ENCODE assay signal across 29 cellular contexts in the genomic region with DNA sequence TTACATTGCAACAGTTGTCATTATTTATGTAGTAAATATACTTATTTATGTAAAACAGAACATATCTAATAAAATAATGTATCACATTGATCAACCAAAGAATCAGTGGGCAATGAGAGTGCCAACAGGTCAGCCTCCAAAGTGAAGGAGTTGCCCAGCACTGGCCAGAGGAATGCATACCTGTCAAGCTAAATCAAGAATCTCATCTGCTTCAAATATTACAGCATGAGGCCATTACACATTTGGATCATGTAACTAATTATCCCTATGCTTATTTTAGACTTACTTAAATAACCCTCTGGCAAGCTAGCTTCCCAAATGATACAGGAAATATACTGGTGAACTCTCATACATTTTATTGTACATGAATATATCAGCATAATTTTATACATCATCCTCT.
"Had no signal": no experiment of that assay in that cellular context is flagged by ENCODE, and none has a peak within 500 bp of the region (broad histone marks: within the 10 kb centered on the region; RNA-seq: fewer than 3 reads in every experiment).

No MANE protein-coding gene starts in this region.

- H3K9me3 Mint-ChIP-seq: activated CD4-positive, alpha-beta memory T cell treated with anti-CD3 and anti-CD28 coated beads, Interleukin-2, amount 10 ng/mL, durations not matched to agents 7 days and 5 days; T-helper 1 cell treated with Interleukin-12 subunit alpha and Interleukin-12 subunit beta and Interleukin-4 antibody, amounts not matched to agents 30 μg/mL and 1 μg/mL, for 36 hours; T-helper 2 cell treated with Interferon-gamma antibody and Interleukin-4, amounts not matched to agents 5 μg/mL and 100 μg/mL, for 36 hours had no signal

- H3K27me3 Mint-ChIP-seq: activated CD4-positive, alpha-beta memory T cell treated with anti-CD3 and anti-CD28 coated beads, Interleukin-2, amount 10 ng/mL, durations not matched to agents 7 days and 5 days; activated CD8-positive, alpha-beta memory T cell treated with anti-CD3 and anti-CD28 coated beads, Interleukin-2, amount 10 ng/mL, durations not matched to agents 7 days and 5 days; activated naive CD8-positive, alpha-beta T cell treated with anti-CD3 and anti-CD28 coated beads for 36 hours had no signal

- H3K4me1 ChIP-seq: body of pancreas, breast epithelium, Peyer's patch had no signal

- H3K4me1 Mint-ChIP-seq: activated CD4-positive, alpha-beta memory T cell treated with anti-CD3 and anti-CD28 coated beads, Interleukin-2, amount 10 ng/mL, durations not matched to agents 7 days and 5 days; activated CD8-positive, alpha-beta memory T cell treated with anti-CD3 and anti-CD28 coated beads, Interleukin-2, amount 10 ng/mL, durations not matched to agents 7 days and 5 days; activated naive CD8-positive, alpha-beta T cell treated with anti-CD3 and anti-CD28 coated beads for 36 hours; WTC11 had no signal

- H3K27me3 ChIP-seq: body of pancreas, breast epithelium, Peyer's patch had no signal

- H3K27ac Mint-ChIP-seq: activated CD4-positive, alpha-beta memory T cell treated with anti-CD3 and anti-CD28 coated beads, Interleukin-2, amount 10 ng/mL, durations not matched to agents 7 days and 5 days; activated CD8-positive, alpha-beta memory T cell treated with anti-CD3 and anti-CD28 coated beads, Interleukin-2, amount 10 ng/mL, durations not matched to agents 7 days and 5 days; activated naive CD8-positive, alpha-beta T cell treated with anti-CD3 and anti-CD28 coated beads for 36 hours; T-helper 1 cell treated with Interleukin-12 subunit alpha and Interleukin-12 subunit beta and Interleukin-4 antibody, amounts not matched to agents 30 μg/mL and 1 μg/mL, for 36 hours; T-helper 2 cell treated with Interferon-gamma antibody and Interleukin-4, amounts not matched to agents 5 μg/mL and 100 μg/mL, for 36 hours; WTC11 had no signal

- H3K36me3 ChIP-seq: breast epithelium, Peyer's patch had no signal

- H3K27ac ChIP-seq: body of pancreas, breast epithelium, Peyer's patch had no signal

- H3K9me3 ChIP-seq: body of pancreas, Peyer's patch had no signal

- H3K4me3 Mint-ChIP-seq: activated CD4-positive, alpha-beta memory T cell treated with anti-CD3 and anti-CD28 coated beads, Interleukin-2, amount 10 ng/mL, durations not matched to agents 7 days and 5 days; activated CD8-positive, alpha-beta memory T cell treated with anti-CD3 and anti-CD28 coated beads, Interleukin-2, amount 10 ng/mL, durations not matched to agents 7 days and 5 days; activated naive CD8-positive, alpha-beta T cell treated with anti-CD3 and anti-CD28 coated beads for 36 hours; T-helper 1 cell treated with Interleukin-12 subunit alpha and Interleukin-12 subunit beta and Interleukin-4 antibody, amounts not matched to agents 30 μg/mL and 1 μg/mL, for 36 hours; T-helper 2 cell treated with Interferon-gamma antibody and Interleukin-4, amounts not matched to agents 5 μg/mL and 100 μg/mL, for 36 hours; WTC11 had no signal

- H3K36me3 Mint-ChIP-seq: activated CD8-positive, alpha-beta memory T cell treated with anti-CD3 and anti-CD28 coated beads, Interleukin-2, amount 10 ng/mL, durations not matched to agents 7 days and 5 days; activated naive CD8-positive, alpha-beta T cell treated with anti-CD3 and anti-CD28 coated beads for 36 hours; WTC11 had no signal

- DNase-seq: activated CD4-positive, alpha-beta memory T cell treated with anti-CD3 and anti-CD28 coated beads, Interleukin-2, amount 10 ng/mL, durations not matched to agents 7 days and 5 days; activated CD4-positive, alpha-beta T cell treated with anti-CD3 and anti-CD28 coated beads for 48 hours; activated CD8-positive, alpha-beta memory T cell treated with anti-CD3 and anti-CD28 coated beads for 24 hours; activated CD8-positive, alpha-beta memory T cell treated with anti-CD3 and anti-CD28 coated beads, Interleukin-2, amount 10 ng/mL, durations not matched to agents 7 days and 5 days; activated CD8-positive, alpha-beta memory T cell treated with anti-CD3 and anti-CD28 coated beads, Interleukin-2, amount 50 U/mL, for 48 hours; activated effector memory CD4-positive, alpha-beta T cell treated with Interleukin-2 at 50 U/mL for 16 hours; activated naive CD4-positive, alpha-beta T cell treated with anti-CD3 and anti-CD28 coated beads, Interleukin-2, amount 50 U/mL, for 16 hours; activated naive CD8-positive, alpha-beta T cell treated with anti-CD3 and anti-CD28 coated beads for 36 hours; activated T-cell treated with anti-CD3 and anti-CD28 coated beads, Interleukin-2, amount 50 U/mL, for 48 hours; amygdala; body of pancreas; Karpas-422; KBM-7; NCI-H1105; NCI-H1417 treated with DMSO at 0.1 percent for 48 hours; NCI-H1694; NCI-H1930; NCI-H2081 treated with DMSO at 0.1 percent for 48 hours; NCI-H345; NCI-H524 treated with DMSO at 0.1 percent for 48 hours; Peyer's patch; RPMI8226; SIG-M5 had no signal

- ATAC-seq: activated CD4-positive, CD25-positive, alpha-beta regulatory T cell treated with anti-CD3 and anti-CD28 coated beads, Interleukin-2, amount 50 U/mL, for 24 hours; activated CD8-positive, alpha-beta memory T cell treated with anti-CD3 and anti-CD28 coated beads, Interleukin-2, amount 10 ng/mL, durations not matched to agents 7 days and 5 days; body of pancreas; Right ventricle myocardium inferior; WTC11 had no signal

- H3K4me3 ChIP-seq: body of pancreas, breast epithelium, Peyer's patch had no signal
